24 cellular contexts compared by ENCODE assay signal in the genomic region with DNA sequence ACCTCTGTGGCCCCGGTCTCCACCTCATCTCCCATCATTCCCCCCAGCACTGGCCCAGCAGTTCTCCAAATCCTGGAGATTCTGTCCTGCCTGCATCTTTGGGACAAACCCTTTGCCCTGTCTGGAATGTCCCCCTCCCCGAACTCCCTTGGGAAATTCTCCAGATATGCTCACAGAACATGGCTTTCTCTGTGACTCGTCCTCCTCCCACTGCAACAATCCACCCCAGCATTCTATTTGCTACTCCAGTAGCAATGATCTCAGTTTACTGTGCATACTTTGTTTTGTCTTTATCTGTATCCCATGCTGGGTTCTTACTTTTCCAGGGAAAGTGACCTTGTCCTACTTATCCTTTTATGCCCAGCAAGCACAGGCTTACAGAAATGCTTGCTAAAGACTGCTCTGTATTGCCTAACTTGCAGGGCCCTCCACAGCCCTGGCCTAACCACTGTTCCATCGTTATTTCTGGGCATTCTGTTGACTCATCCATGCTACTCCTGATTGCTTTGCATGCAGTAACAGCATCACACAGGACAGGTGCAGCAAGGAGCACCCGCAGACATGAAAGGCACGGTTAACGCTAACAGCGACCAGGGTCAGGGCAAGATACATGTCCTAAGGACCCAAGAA. TPM values are rescaled to one million over a fixed set of nuclear protein-coding genes. Genes with fewer than 3 reads are reported as not detected.
DNase-seq lines count a peak whose midpoint lies in the region; ATAC-seq, FAIRE-seq and TF ChIP-seq lines count a peak whose summit lies in the region.
"Had no signal": no experiment of that assay in that cellular context is flagged by ENCODE, and none has a peak within 500 bp of the region (broad histone marks: within the 10 kb centered on the region; RNA-seq: fewer than 3 reads in every experiment).

No MANE protein-coding gene starts in this region.

- peaks cover 40% of the 10 kb centered on the region for H3K27me3 ChIP-seq in adipocyte (replicated peaks; ENCODE audit: control insufficient read depth, insufficient read depth, low read length)
- H3K27me3 ChIP-seq: BE2C had no signal

- H3K4me3 ChIP-seq in adipocyte (ENCODE audit: low read length) (no peak overlapping the region), fibroblast of pulmonary artery (replicated peaks; ENCODE audit: low read depth, low read length) (no peak overlapping the region)
- H3K4me3 ChIP-seq: K562 had no signal

- no peak overlapping the region for H3K9ac ChIP-seq in adipocyte (ENCODE audit: low read length)

- H3K4me1 ChIP-seq in adipocyte (ENCODE audit: control insufficient read depth, insufficient read depth, low read length): peaks cover 9% of the 10 kb centered on the region
- H3K4me1 ChIP-seq: BE2C had no signal

- ATAC-seq in GM18909 (IDR thresholded peaks at IDR 0.05; ENCODE audit: poor library complexity, unreplicated experiment): no peak
- ATAC-seq: HCT116, K562, SK-N-SH treated with all-trans-retinoic acid at 6 μM for 48 hours had no signal

- DNase-seq in ACHN (peak; percentile 0), adipocyte (ENCODE audit: low read depth) (peak; percentile 0), fibroblast of pulmonary artery (ENCODE audit: low read depth) (peak; percentile 1), renal cortical epithelial cell (ENCODE audit: low read depth) (peak; percentile 14), islet precursor cell (no peak), GM19239 (ENCODE audit: insufficient read length, low spot score) (no peak), Kasumi-1 (lab: John Stamatoyannopoulos, UW) (no peak)
- DNase-seq: BE2C; CD4-positive, CD25-positive, alpha-beta regulatory T cell; COR-L47; GOT3; NCI-H1417; NCI-H187 treated with DMSO at 0.1 percent for 48 hours; NCI-H2227 treated with DMSO at 0.1 percent for 48 hours; NCI-H510A treated with DMSO at 0.1 percent for 48 hours; NCI-H774; SHP77 treated with DMSO at 0.1 percent for 48 hours had no signal

- no peak for FAIRE-seq in GM19239 (lab: Jason Lieb, UNC)
- FAIRE-seq: G401.6, K562 had no signal

- no peaks in the 10 kb centered on the region for H3K36me3 ChIP-seq in adipocyte (ENCODE audit: control insufficient read depth, insufficient read depth, low read length, severe bottlenecking)
- H3K36me3 ChIP-seq: BE2C had no signal

- no peak for TF ChIP-seq CTCF in fibroblast of pulmonary artery (IDR thresholded peaks at IDR 0.05; ENCODE audit: low read length, missing control alignments)

- no peaks in the 10 kb centered on the region for H3K9me3 ChIP-seq in adipocyte (ENCODE audit: control insufficient read depth, low read length)
- H3K9me3 ChIP-seq: BE2C had no signal

- in situ Hi-C loops in ACHN (cut with HindIII; ENCODE audit: low pct_ligation_motif_present, low pct_unique_long_range_greater_than_20kb, low sequenced_read_pairs): no loop called here

RNA-seq across cellular contexts. Expression of a gene that starts 13.9 kb away (rescaled TPM):
- total RNA-seq in renal cortical epithelial cell: not detected in 2 replicates
- total RNA-seq: CD4-positive, CD25-positive, alpha-beta regulatory T cell; K562; OCI-LY7; RPMI7951 had no signal

RNA-seq across cellular contexts. Expression of a gene that starts 26.3 kb away (rescaled TPM):
- 4.3 and 9.5 TPM in 2 replicates for total RNA-seq in renal cortical epithelial cell

Comparison
In these comparisons a context has a peak if more than half of its experiments do, and no peak if none do; other contexts are left out.
1. DNase-seq: peak in ACHN (single experiment), adipocyte (single experiment), fibroblast of pulmonary artery (single experiment) and renal cortical epithelial cell (single experiment); none in islet precursor cell (single experiment), GM19239 (single experiment) and Kasumi-1 (0 of 2).